ENCODE assay signal across 20 cellular contexts in the genomic region with DNA sequence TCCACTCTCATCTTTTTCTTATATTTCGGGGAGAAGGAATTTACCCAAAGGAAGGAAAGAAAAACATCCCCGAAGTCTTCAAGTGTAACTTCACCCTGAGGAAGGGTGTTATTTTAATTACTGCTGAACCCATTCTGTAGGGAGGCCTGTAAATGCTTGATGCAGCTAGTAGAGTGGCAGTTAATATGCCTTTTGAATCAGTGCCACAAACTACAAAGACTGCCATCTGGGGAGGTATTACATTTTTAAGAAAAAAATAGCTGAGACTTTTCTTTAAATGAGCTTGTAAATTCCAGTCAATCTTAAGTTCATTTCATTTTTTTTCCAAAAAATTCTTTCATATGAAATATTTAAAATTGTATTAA.
DNase-seq lines count a peak whose midpoint lies in the region; ATAC-seq lines count a peak whose summit lies in the region.
"Had no signal": no experiment of that assay in that cellular context is flagged by ENCODE, and none has a peak within 500 bp of the region (broad histone marks: within the 10 kb centered on the region; RNA-seq: fewer than 3 reads in every experiment).

No MANE protein-coding gene starts in this region.

- peak overlapping the region in 1 of 2 experiments; percentile 33 for H3K18ac ChIP-seq in mesenchymal stem cell (ENCODE audit: low read depth in 1 of 2, low read length in 2 of 2)

- no peak overlapping the region for H2BK12ac ChIP-seq in mesenchymal stem cell (ENCODE audit: low read length in 2 of 2)

- H2AK5ac ChIP-seq in mesenchymal stem cell (ENCODE audit: low read length, severe bottlenecking): no peak overlapping the region

- H3K9me3 ChIP-seq in SJSA1 (replicated peaks): no peaks in the 10 kb centered on the region
- H3K9me3 ChIP-seq in mesenchymal stem cell (ENCODE audit: control insufficient read depth, low read length): no peaks in the 10 kb centered on the region
- H3K9me3 ChIP-seq: ovary, suprapubic skin, vagina had no signal

- no peak overlapping the region for H2BK15ac ChIP-seq in mesenchymal stem cell (ENCODE audit: low read depth, poor library complexity, severe bottlenecking)

- no peaks in the 10 kb centered on the region for H3K27me3 ChIP-seq in SJSA1 (replicated peaks)
- H3K27me3 ChIP-seq in mesenchymal stem cell (ENCODE audit: control insufficient read depth in 1 of 2, insufficient read depth in 1 of 2, low read length in 2 of 2): no peaks in the 10 kb centered on the region
- H3K27me3 ChIP-seq: ovary, suprapubic skin, vagina had no signal

- H3K14ac ChIP-seq in mesenchymal stem cell (ENCODE audit: low read length in 2 of 2): no peak overlapping the region

- peaks cover 40% of the 10 kb centered on the region for H3K4me1 ChIP-seq in SJSA1 (replicated peaks)
- no peaks in the 10 kb centered on the region for H3K4me1 ChIP-seq in mesenchymal stem cell (ENCODE audit: control insufficient read depth, insufficient read depth, low read depth, low read length)
- H3K4me1 ChIP-seq: A549, suprapubic skin, vagina had no signal

- no peak overlapping the region for H3K9ac ChIP-seq in mesenchymal stem cell (ENCODE audit: low read length)

- H3K23ac ChIP-seq in mesenchymal stem cell (ENCODE audit: low read length in 2 of 2): no peak overlapping the region

- H3K4ac ChIP-seq in mesenchymal stem cell (ENCODE audit: low read depth in 1 of 2, low read length in 2 of 2): peak overlapping the region in 1 of 2 experiments; percentile 87

- H3K27ac ChIP-seq in SJSA1 (peak overlapping the region; percentile 77), mesenchymal stem cell (ENCODE audit: low read length, poor library complexity, severe bottlenecking) (peak overlapping the region; percentile 90)
- H3K27ac ChIP-seq: A549, ovary, suprapubic skin, vagina had no signal

- DNase-seq in DMS 273 (lab: John Stamatoyannopoulos, UW; ENCODE audit: unreplicated experiment) (peak; percentile 90), NCI-H2081 (lab: John Stamatoyannopoulos, UW) (peak; percentile 40 to 80), SJSA1 (ENCODE audit: low read depth in 1 of 2, low spot score in 2 of 2) (no peak), mesenchymal stem cell (no peak), HK-2 (ENCODE audit: unreplicated experiment) (no peak), DMS153 (lab: John Stamatoyannopoulos, UW) (no peak), SKM-1 (lab: John Stamatoyannopoulos, UW; ENCODE audit: unreplicated experiment) (no peak)
- DNase-seq: activated CD4-positive, alpha-beta T cell treated with anti-CD3 and anti-CD28 coated beads, Interleukin-2, amount 50 U/mL, for 1 hour; activated CD8-positive, alpha-beta memory T cell treated with anti-CD3 and anti-CD28 coated beads, Interleukin-2, amount 50 U/mL, for 48 hours; cerebellar nuclear complex; DMS53; effector memory CD4-positive, alpha-beta T cell; head of caudate nucleus; NCI-H1105 treated with DMSO at 0.1 percent for 48 hours; ovary; T-cell had no signal

- no peak overlapping the region for H4K8ac ChIP-seq in mesenchymal stem cell (ENCODE audit: low read length)

- no peaks in the 10 kb centered on the region for H3K36me3 ChIP-seq in SJSA1
- H3K36me3 ChIP-seq in mesenchymal stem cell (ENCODE audit: control insufficient read depth in 1 of 2, insufficient read depth in 2 of 2, low read depth in 1 of 2, low read length in 2 of 2): no peaks in the 10 kb centered on the region
- H3K36me3 ChIP-seq: ovary, suprapubic skin, vagina had no signal

- H4K91ac ChIP-seq in mesenchymal stem cell (ENCODE audit: low read length): peak overlapping the region; percentile 50

- no peak overlapping the region for H2BK120ac ChIP-seq in mesenchymal stem cell (ENCODE audit: low read depth, low read length)

- H3K4me2 ChIP-seq in mesenchymal stem cell (ENCODE audit: low read length, poor library complexity, severe bottlenecking): no peak overlapping the region
- H3K4me2 ChIP-seq: A549 had no signal

- 68% methylated on average over 2 of the region's 2 CpGs for WGBS in mesenchymal stem cell

- peak overlapping the region; percentile 11 for H3K4me3 ChIP-seq in SJSA1
- no peak overlapping the region for H3K4me3 ChIP-seq in mesenchymal stem cell (ENCODE audit: insufficient read depth in 1 of 2, low read depth in 1 of 2, low read length in 2 of 2)
- H3K4me3 ChIP-seq: A549, ovary, suprapubic skin, vagina had no signal

- ATAC-seq in HG03045 (IDR thresholded peaks at IDR 0.05; ENCODE audit: unreplicated experiment): no peak
- ATAC-seq: A549, T-cell had no signal

- peaks cover 1% of the 10 kb centered on the region for H3K79me1 ChIP-seq in mesenchymal stem cell (replicated peaks; ENCODE audit: low read length, poor library complexity, severe bottlenecking)

- H2AFZ ChIP-seq in mesenchymal stem cell (ENCODE audit: low read depth, low read length): no peak overlapping the region

- H2BK5ac ChIP-seq in mesenchymal stem cell (ENCODE audit: low read depth, low read length, poor library complexity, severe bottlenecking): no peak overlapping the region

Comparison
In these comparisons a context has a peak if more than half of its experiments do, and no peak if none do; other contexts are left out.
1. DNase-seq: peak in DMS 273 (single experiment) and NCI-H2081 (2 of 2); none in SJSA1 (0 of 2), mesenchymal stem cell (single experiment), HK-2 (single experiment), DMS153 (single experiment) and SKM-1 (single experiment).